1 cellular context compared by ENCODE assay signal in the genomic region with DNA sequence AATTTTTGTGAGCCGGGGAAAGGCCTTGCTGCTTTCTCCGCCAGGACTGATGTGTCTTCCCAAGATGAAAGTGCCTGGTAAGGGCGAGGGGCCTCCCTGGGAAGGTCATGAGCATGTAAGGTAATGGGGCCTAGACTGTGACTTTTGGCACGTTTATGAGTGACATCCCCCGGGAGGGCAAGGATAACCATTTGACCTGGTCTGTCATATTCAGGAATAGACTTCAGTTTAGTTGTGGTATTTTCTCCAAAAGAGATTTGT.
TF ChIP-seq lines count a peak whose summit lies in the region.

No MANE protein-coding gene starts in this region.

TF ChIP-seq in GM23338, 12 proteins besides CTCF, POLR2A, EP300 and RAD21 (continued from another document):
- TF ChIP-seq, protein P1, sequence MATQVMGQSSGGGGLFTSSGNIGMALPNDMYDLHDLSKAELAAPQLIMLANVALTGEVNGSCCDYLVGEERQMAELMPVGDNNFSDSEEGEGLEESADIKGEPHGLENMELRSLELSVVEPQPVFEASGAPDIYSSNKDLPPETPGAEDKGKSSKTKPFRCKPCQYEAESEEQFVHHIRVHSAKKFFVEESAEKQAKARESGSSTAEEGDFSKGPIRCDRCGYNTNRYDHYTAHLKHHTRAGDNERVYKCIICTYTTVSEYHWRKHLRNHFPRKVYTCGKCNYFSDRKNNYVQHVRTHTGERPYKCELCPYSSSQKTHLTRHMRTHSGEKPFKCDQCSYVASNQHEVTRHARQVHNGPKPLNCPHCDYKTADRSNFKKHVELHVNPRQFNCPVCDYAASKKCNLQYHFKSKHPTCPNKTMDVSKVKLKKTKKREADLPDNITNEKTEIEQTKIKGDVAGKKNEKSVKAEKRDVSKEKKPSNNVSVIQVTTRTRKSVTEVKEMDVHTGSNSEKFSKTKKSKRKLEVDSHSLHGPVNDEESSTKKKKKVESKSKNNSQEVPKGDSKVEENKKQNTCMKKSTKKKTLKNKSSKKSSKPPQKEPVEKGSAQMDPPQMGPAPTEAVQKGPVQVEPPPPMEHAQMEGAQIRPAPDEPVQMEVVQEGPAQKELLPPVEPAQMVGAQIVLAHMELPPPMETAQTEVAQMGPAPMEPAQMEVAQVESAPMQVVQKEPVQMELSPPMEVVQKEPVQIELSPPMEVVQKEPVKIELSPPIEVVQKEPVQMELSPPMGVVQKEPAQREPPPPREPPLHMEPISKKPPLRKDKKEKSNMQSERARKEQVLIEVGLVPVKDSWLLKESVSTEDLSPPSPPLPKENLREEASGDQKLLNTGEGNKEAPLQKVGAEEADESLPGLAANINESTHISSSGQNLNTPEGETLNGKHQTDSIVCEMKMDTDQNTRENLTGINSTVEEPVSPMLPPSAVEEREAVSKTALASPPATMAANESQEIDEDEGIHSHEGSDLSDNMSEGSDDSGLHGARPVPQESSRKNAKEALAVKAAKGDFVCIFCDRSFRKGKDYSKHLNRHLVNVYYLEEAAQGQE (IDR thresholded peaks at IDR 0.05; ENCODE audit: unreplicated experiment), result no peak
- no peak for TF ChIP-seq EZH2 (IDR thresholded peaks at IDR 0.05; ENCODE audit: low read depth, unreplicated experiment)
- TF ChIP-seq, protein P2, sequence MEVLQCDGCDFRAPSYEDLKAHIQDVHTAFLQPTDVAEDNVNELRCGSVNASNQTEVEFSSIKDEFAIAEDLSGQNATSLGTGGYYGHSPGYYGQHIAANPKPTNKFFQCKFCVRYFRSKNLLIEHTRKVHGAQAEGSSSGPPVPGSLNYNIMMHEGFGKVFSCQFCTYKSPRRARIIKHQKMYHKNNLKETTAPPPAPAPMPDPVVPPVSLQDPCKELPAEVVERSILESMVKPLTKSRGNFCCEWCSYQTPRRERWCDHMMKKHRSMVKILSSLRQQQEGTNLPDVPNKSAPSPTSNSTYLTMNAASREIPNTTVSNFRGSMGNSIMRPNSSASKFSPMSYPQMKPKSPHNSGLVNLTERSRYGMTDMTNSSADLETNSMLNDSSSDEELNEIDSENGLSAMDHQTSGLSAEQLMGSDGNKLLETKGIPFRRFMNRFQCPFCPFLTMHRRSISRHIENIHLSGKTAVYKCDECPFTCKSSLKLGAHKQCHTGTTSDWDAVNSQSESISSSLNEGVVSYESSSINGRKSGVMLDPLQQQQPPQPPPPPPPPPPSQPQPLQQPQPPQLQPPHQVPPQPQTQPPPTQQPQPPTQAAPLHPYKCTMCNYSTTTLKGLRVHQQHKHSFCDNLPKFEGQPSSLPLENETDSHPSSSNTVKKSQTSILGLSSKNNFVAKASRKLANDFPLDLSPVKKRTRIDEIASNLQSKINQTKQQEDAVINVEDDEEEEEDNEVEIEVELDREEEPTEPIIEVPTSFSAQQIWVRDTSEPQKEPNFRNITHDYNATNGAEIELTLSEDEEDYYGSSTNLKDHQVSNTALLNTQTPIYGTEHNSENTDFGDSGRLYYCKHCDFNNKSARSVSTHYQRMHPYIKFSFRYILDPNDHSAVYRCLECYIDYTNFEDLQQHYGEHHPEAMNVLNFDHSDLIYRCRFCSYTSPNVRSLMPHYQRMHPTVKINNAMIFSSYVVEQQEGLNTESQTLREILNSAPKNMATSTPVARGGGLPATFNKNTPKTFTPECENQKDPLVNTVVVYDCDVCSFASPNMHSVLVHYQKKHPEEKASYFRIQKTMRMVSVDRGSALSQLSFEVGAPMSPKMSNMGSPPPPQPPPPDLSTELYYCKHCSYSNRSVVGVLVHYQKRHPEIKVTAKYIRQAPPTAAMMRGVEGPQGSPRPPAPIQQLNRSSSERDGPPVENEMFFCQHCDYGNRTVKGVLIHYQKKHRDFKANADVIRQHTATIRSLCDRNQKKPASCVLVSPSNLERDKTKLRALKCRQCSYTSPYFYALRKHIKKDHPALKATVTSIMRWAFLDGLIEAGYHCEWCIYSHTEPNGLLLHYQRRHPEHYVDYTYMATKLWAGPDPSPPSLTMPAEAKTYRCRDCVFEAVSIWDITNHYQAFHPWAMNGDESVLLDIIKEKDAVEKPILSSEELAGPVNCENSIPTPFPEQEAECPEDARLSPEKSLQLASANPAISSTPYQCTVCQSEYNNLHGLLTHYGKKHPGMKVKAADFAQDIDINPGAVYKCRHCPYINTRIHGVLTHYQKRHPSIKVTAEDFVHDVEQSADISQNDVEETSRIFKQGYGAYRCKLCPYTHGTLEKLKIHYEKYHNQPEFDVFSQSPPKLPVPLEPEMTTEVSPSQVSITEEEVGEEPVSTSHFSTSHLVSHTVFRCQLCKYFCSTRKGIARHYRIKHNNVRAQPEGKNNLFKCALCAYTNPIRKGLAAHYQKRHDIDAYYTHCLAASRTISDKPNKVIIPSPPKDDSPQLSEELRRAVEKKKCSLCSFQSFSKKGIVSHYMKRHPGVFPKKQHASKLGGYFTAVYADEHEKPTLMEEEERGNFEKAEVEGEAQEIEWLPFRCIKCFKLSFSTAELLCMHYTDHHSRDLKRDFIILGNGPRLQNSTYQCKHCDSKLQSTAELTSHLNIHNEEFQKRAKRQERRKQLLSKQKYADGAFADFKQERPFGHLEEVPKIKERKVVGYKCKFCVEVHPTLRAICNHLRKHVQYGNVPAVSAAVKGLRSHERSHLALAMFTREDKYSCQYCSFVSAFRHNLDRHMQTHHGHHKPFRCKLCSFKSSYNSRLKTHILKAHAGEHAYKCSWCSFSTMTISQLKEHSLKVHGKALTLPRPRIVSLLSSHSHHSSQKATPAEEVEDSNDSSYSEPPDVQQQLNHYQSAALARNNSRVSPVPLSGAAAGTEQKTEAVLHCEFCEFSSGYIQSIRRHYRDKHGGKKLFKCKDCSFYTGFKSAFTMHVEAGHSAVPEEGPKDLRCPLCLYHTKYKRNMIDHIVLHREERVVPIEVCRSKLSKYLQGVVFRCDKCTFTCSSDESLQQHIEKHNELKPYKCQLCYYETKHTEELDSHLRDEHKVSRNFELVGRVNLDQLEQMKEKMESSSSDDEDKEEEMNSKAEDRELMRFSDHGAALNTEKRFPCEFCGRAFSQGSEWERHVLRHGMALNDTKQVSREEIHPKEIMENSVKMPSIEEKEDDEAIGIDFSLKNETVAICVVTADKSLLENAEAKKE (CRISPR knock-in tag; IDR thresholded peaks at IDR 0.05), result no peak
- TF ChIP-seq STAT1 (IDR thresholded peaks at IDR 0.05; ENCODE audit: unreplicated experiment), result no peak
- no peak for TF ChIP-seq POLR2AphosphoS5 (IDR thresholded peaks at IDR 0.05; ENCODE audit: low read depth)
